ENCODE assay signal across 2 cellular contexts in genomic region chr16:89408315-89408714, GRCh38.
A peak's percentile ranks its signal among the peaks of the same experiment; 100 is the strongest.
TF ChIP-seq lines count a peak whose summit lies in the region.

No MANE protein-coding gene starts in this region.

TF ChIP-seq in liver, 16 proteins besides CTCF, POLR2A, EP300 and RAD21 (continued from another document):
- no peak for TF ChIP-seq ZBTB33 (IDR thresholded peaks at IDR 0.05)
- TF ChIP-seq HNF4G (IDR thresholded peaks at IDR 0.05), result no peak
- TF ChIP-seq RXRA (IDR thresholded peaks at IDR 0.05), result peak; percentile 59 to 60
- TF ChIP-seq FOXA1 (IDR thresholded peaks at IDR 0.05), result no peak

TF ChIP-seq in SK-N-SH, 30 proteins besides CTCF, POLR2A, EP300 and RAD21 (continued from another document):
- no peak for TF ChIP-seq MXI1 (IDR thresholded peaks at IDR 0.05; ENCODE audit: low read depth, low read length)
